Comparison of ENCODE assay signal across 10 cellular contexts in genomic region chr10:42975558-42976352, GRCh38.
A peak's percentile ranks its signal among the peaks of the same experiment; 100 is the strongest.
DNase-seq lines count a peak whose midpoint lies in the region; ATAC-seq and TF ChIP-seq lines count a peak whose summit lies in the region.
"Had no signal": no experiment of that assay in that cellular context is flagged by ENCODE, and none has a peak within 500 bp of the region (broad histone marks: within the 10 kb centered on the region; RNA-seq: fewer than 3 reads in every experiment).

No MANE protein-coding gene starts in this region.

- no peaks in the 10 kb centered on the region for H3K36me3 ChIP-seq in KOPT-K1 (ENCODE audit: insufficient read depth, low read length)
- H3K36me3 ChIP-seq in neural progenitor cell, result no peaks in the 10 kb centered on the region

- H3K27me3 Mint-ChIP-seq in WTC11 (ENCODE audit: low read depth), result no peaks in the 10 kb centered on the region
- peaks cover 5% of the 10 kb centered on the region for H3K27me3 Mint-ChIP-seq in osteocyte (ENCODE audit: unreplicated experiment)
- H3K27me3 Mint-ChIP-seq in CD4-positive, alpha-beta T cell, result no peaks in the 10 kb centered on the region
- H3K27me3 Mint-ChIP-seq in neural progenitor cell (ENCODE audit: insufficient read depth, low read depth), result peaks cover 6% of the 10 kb centered on the region
- H3K27me3 Mint-ChIP-seq: stimulated activated naive CD8-positive, alpha-beta T cell treated with anti-CD3 and anti-CD28 coated beads, Interleukin-15, Interleukin-2, amounts not matched to agents 100 ng/mL and 50 ng/mL, for 24 hours had no signal

- no peak for TF ChIP-seq CTCF in WTC11 (IDR thresholded peaks at IDR 0.05)
- TF ChIP-seq CTCF in osteocyte (IDR thresholded peaks at IDR 0.05), result no peak
- no peak for TF ChIP-seq CTCF in CD4-positive, alpha-beta T cell (IDR thresholded peaks at IDR 0.05)
- TF ChIP-seq CTCF in neural progenitor cell (IDR thresholded peaks at IDR 0.05), result no peak

- no peak overlapping the region for H3K4me2 ChIP-seq in neural progenitor cell

- POLR2A ChIA-PET in WTC11 (lab: Charles Lee), result no interaction called here
- POLR2A ChIA-PET in CD4-positive, alpha-beta T cell (lab: Charles Lee), result no interaction called here

- H3K4me1 Mint-ChIP-seq in WTC11 (peaks cover 10% of the 10 kb centered on the region), osteocyte (ENCODE audit: unreplicated experiment) (no peaks in the 10 kb centered on the region), neural progenitor cell (peaks cover 8% of the 10 kb centered on the region)
- no peaks in the 10 kb centered on the region for H3K4me1 Mint-ChIP-seq in CD4-positive, alpha-beta T cell (ENCODE audit: low read depth)
- H3K4me1 Mint-ChIP-seq: nephron had no signal

- H3K27me3 ChIP-seq in CD4-positive, alpha-beta T cell (ENCODE audit: control insufficient read depth, insufficient read depth, low read length), result no peaks in the 10 kb centered on the region
- no peaks in the 10 kb centered on the region for H3K27me3 ChIP-seq in neural progenitor cell

- intact Hi-C loops in CD4-positive, alpha-beta T cell (cut with DNase I, micrococcal nuclease), result no loop called here

- H3K4me1 ChIP-seq in neural progenitor cell, result no peaks in the 10 kb centered on the region

- H3K36me3 Mint-ChIP-seq in WTC11 (no peaks in the 10 kb centered on the region), osteocyte (ENCODE audit: unreplicated experiment) (no peaks in the 10 kb centered on the region), neural progenitor cell (no peaks in the 10 kb centered on the region)
- no peaks in the 10 kb centered on the region for H3K36me3 Mint-ChIP-seq in CD4-positive, alpha-beta T cell (ENCODE audit: low read depth)

- H4K20me1 ChIP-seq in neural progenitor cell (ENCODE audit: low read depth), result no peaks in the 10 kb centered on the region

- H3K79me2 ChIP-seq in neural progenitor cell (ENCODE audit: low read depth), result no peaks in the 10 kb centered on the region

- no peak overlapping the region for H3K4me3 Mint-ChIP-seq in WTC11
- H3K4me3 Mint-ChIP-seq in osteocyte (ENCODE audit: unreplicated experiment), result no peak overlapping the region
- H3K4me3 Mint-ChIP-seq in CD4-positive, alpha-beta T cell, result no peak overlapping the region
- no peak overlapping the region for H3K4me3 Mint-ChIP-seq in neural progenitor cell
- H3K4me3 Mint-ChIP-seq: nephron; stimulated activated naive CD8-positive, alpha-beta T cell treated with anti-CD3 and anti-CD28 coated beads, Interleukin-15, Interleukin-2, amounts not matched to agents 100 ng/mL and 50 ng/mL, for 24 hours had no signal

- H3K27ac ChIP-seq in KOPT-K1 (ENCODE audit: low read depth, low read length, poor library complexity, severe bottlenecking) (peak overlapping the region; percentile 48), neural progenitor cell (no peak overlapping the region)
- H3K27ac ChIP-seq in CD4-positive, alpha-beta T cell (ENCODE audit: low read depth, low read length), result no peak overlapping the region

- H3K9me3 ChIP-seq in KOPT-K1 (ENCODE audit: insufficient read depth, low read length, poor library complexity, severe bottlenecking), result no peaks in the 10 kb centered on the region
- no peaks in the 10 kb centered on the region for H3K9me3 ChIP-seq in CD4-positive, alpha-beta T cell (ENCODE audit: control insufficient read depth, low read length)
- no peaks in the 10 kb centered on the region for H3K9me3 ChIP-seq in neural progenitor cell (ENCODE audit: low read depth)

- H3K27ac Mint-ChIP-seq in WTC11 (no peak overlapping the region), osteocyte (ENCODE audit: unreplicated experiment) (no peak overlapping the region), neural progenitor cell (no peak overlapping the region)
- no peak overlapping the region for H3K27ac Mint-ChIP-seq in CD4-positive, alpha-beta T cell
- H3K27ac Mint-ChIP-seq: nephron; stimulated activated naive CD8-positive, alpha-beta T cell treated with anti-CD3 and anti-CD28 coated beads, Interleukin-15, Interleukin-2, amounts not matched to agents 100 ng/mL and 50 ng/mL, for 24 hours had no signal

- peak; percentile 27; the same call in 1 of the 2 replicates for ATAC-seq in WTC11
- no peak for ATAC-seq in CD4-positive, alpha-beta T cell (ENCODE audit: poor library complexity)
- ATAC-seq in GM18907 (IDR thresholded peaks at IDR 0.05; ENCODE audit: unreplicated experiment), result no peak

- H3F3A ChIP-seq in neural progenitor cell (ENCODE audit: low read depth), result no peaks in the 10 kb centered on the region

- H3K9ac ChIP-seq in neural progenitor cell, result no peak overlapping the region

- no peak overlapping the region for H2AFZ ChIP-seq in neural progenitor cell (replicated peaks)

- CTCF ChIA-PET in WTC11 (lab: Charles Lee), result interaction anchor here (0.7 to 1.0 kb wide), 2 partner anchors 100 to 103 kb away, joined by 3 read pairs; no protein-coding TSS in a partner anchor
- CTCF ChIA-PET in CD4-positive, alpha-beta T cell (lab: Charles Lee), result no interaction called here

- H3K9me3 Mint-ChIP-seq in WTC11 (no peaks in the 10 kb centered on the region), osteocyte (ENCODE audit: unreplicated experiment) (no peaks in the 10 kb centered on the region), neural progenitor cell (no peaks in the 10 kb centered on the region)
- H3K9me3 Mint-ChIP-seq in CD4-positive, alpha-beta T cell, result no peaks in the 10 kb centered on the region
- H3K9me3 Mint-ChIP-seq: nephron; stimulated activated naive CD8-positive, alpha-beta T cell treated with anti-CD3 and anti-CD28 coated beads, Interleukin-15, Interleukin-2, amounts not matched to agents 100 ng/mL and 50 ng/mL, for 24 hours had no signal

- DNase-seq in DMS53 (lab: John Stamatoyannopoulos, UW), result peak; percentile 30
- no peak for DNase-seq in DMS53 treated with DMSO at 0.1 percent for 48 hours (lab: John Stamatoyannopoulos, UW; ENCODE audit: unreplicated experiment)
- DNase-seq in WTC11 (ENCODE audit: low spot score), result peak; percentile 18
- peak; percentile 81 for DNase-seq in osteocyte (ENCODE audit: extremely low spot score, unreplicated experiment)
- DNase-seq in CD4-positive, alpha-beta T cell, result no peak
- DNase-seq in neural progenitor cell (ENCODE audit: low spot score), result no peak

- H3K4me3 ChIP-seq in neural progenitor cell, result no peak overlapping the region

TF ChIP-seq in WTC11, 78 proteins besides CTCF, POLR2A, EP300 and RAD21 (continues in another document):
- TF ChIP-seq ZNF532 (CRISPR knock-in tag; IDR thresholded peaks at IDR 0.05; ENCODE audit: borderline replicate concordance), result no peak
- no peak for TF ChIP-seq ESRRA (CRISPR knock-in tag; IDR thresholded peaks at IDR 0.05; ENCODE audit: borderline replicate concordance)
- no peak for TF ChIP-seq NR2C2 (CRISPR knock-in tag; IDR thresholded peaks at IDR 0.05)
- no peak for TF ChIP-seq ZNF138 (CRISPR knock-in tag; conservative IDR thresholded peaks at IDR 0.05)
- no peak for TF ChIP-seq ATF1 (CRISPR knock-in tag; IDR thresholded peaks at IDR 0.05)
- TF ChIP-seq RORB (CRISPR knock-in tag; IDR thresholded peaks at IDR 0.05), result no peak
- no peak for TF ChIP-seq TEAD1 (CRISPR knock-in tag; IDR thresholded peaks at IDR 0.05)
- no peak for TF ChIP-seq AR (CRISPR knock-in tag; IDR thresholded peaks at IDR 0.05)

Comparison
In these comparisons a context has a peak if more than half of its experiments do, and no peak if none do; other contexts are left out.
1. DNase-seq: peak in DMS53 (single experiment), WTC11 (single experiment) and osteocyte (single experiment); none in DMS53 treated with DMSO at 0.1 percent for 48 hours (single experiment), CD4-positive, alpha-beta T cell (0 of 10) and neural progenitor cell (single experiment).